ENCODE assay signal across 14 cellular contexts in the genomic region with DNA sequence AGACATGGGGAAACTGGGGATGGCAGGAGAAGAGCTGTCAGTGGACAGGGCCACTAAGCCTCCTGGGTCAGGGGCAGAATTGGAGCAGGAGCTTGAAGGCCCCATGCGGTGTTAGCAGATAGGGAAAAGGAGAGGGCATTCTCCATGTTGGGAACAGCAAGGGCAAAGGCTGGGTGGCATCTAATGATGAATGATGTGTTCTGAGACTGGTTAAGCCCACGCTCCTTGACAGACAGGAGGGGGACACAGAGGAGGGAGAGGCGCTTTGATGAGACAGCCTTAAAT.
"Had no signal": no experiment of that assay in that cellular context is flagged by ENCODE, and none has a peak within 500 bp of the region (broad histone marks: within the 10 kb centered on the region; RNA-seq: fewer than 3 reads in every experiment).

No MANE protein-coding gene starts in this region.

- H3K4me1 ChIP-seq: prostate gland had no signal

- ATAC-seq: activated CD8-positive, alpha-beta T cell treated with anti-CD3 and anti-CD28 coated beads, Interleukin-2, amount 10 ng/mL, durations not matched to agents 7 days and 5 days; body of pancreas; heart left ventricle; right lobe of liver; SK-N-SH treated with all-trans-retinoic acid at 6 μM for 48 hours; stimulated activated effector memory CD8-positive, alpha-beta T cell treated with anti-CD3 and anti-CD28 coated beads, Interleukin-12 subunit alpha, Interleukin-12 subunit beta, amount 100 ng/mL, for 72 hours; WTC11 had no signal

- H3K27ac Mint-ChIP-seq: activated CD8-positive, alpha-beta T cell treated with anti-CD3 and anti-CD28 coated beads, Interleukin-2, amount 10 ng/mL, durations not matched to agents 7 days and 5 days; activated naive CD4-positive, alpha-beta T cell treated with anti-CD3 and anti-CD28 coated beads, Interleukin-2, amount 10 ng/mL, durations not matched to agents 7 days and 5 days; activated T-helper 2 cell treated with anti-CD3 and anti-CD28 coated beads, Interferon-gamma antibody, Interleukin-2, Interleukin-4, amounts not matched to agents 10 μg/mL and 5 μg/mL and 100 μg/mL, durations not matched to agents 14 hours and 24 hours and 36 hours; stimulated activated effector memory CD8-positive, alpha-beta T cell treated with anti-CD3 and anti-CD28 coated beads, Interleukin-12 subunit alpha, Interleukin-12 subunit beta, amount 100 ng/mL, for 72 hours; T-helper 1 cell treated with Interleukin-12 subunit alpha and Interleukin-12 subunit beta and Interleukin-4 antibody, amounts not matched to agents 30 μg/mL and 1 μg/mL, for 36 hours; WTC11 had no signal

- H3K4me1 Mint-ChIP-seq: activated naive CD4-positive, alpha-beta T cell treated with anti-CD3 and anti-CD28 coated beads, Interleukin-2, amount 10 ng/mL, durations not matched to agents 7 days and 5 days; stimulated activated effector memory CD8-positive, alpha-beta T cell treated with anti-CD3 and anti-CD28 coated beads, Interleukin-12 subunit alpha, Interleukin-12 subunit beta, amount 100 ng/mL, for 72 hours had no signal

- H3K9me3 ChIP-seq: body of pancreas, heart left ventricle, left lung, prostate gland, right lobe of liver had no signal

- H3K27ac ChIP-seq: left lung, prostate gland, right lobe of liver had no signal

- H3K4me3 ChIP-seq: body of pancreas, heart left ventricle, left lung, prostate gland, right lobe of liver had no signal

- H3K27me3 ChIP-seq: body of pancreas, left lung, right lobe of liver had no signal

- DNase-seq: activated CD4-positive, alpha-beta T cell treated with anti-CD3 and anti-CD28 coated beads for 48 hours; activated CD8-positive, alpha-beta T cell treated with anti-CD3 and anti-CD28 coated beads, Interleukin-2, amount 10 ng/mL, durations not matched to agents 7 days and 5 days; activated naive CD4-positive, alpha-beta T cell treated with anti-CD3 and anti-CD28 coated beads, Interleukin-2, amount 10 ng/mL, durations not matched to agents 7 days and 5 days; body of pancreas; cerebellar nuclear complex; heart left ventricle; left lung; right lobe of liver had no signal

- H3K36me3 Mint-ChIP-seq: activated naive CD4-positive, alpha-beta T cell treated with anti-CD3 and anti-CD28 coated beads, Interleukin-2, amount 10 ng/mL, durations not matched to agents 7 days and 5 days; stimulated activated effector memory CD8-positive, alpha-beta T cell treated with anti-CD3 and anti-CD28 coated beads, Interleukin-12 subunit alpha, Interleukin-12 subunit beta, amount 100 ng/mL, for 72 hours; WTC11 had no signal

- H3K4me3 Mint-ChIP-seq: activated CD8-positive, alpha-beta T cell treated with anti-CD3 and anti-CD28 coated beads, Interleukin-2, amount 10 ng/mL, durations not matched to agents 7 days and 5 days; activated naive CD4-positive, alpha-beta T cell treated with anti-CD3 and anti-CD28 coated beads, Interleukin-2, amount 10 ng/mL, durations not matched to agents 7 days and 5 days; stimulated activated effector memory CD8-positive, alpha-beta T cell treated with anti-CD3 and anti-CD28 coated beads, Interleukin-12 subunit alpha, Interleukin-12 subunit beta, amount 100 ng/mL, for 72 hours; T-helper 1 cell treated with Interleukin-12 subunit alpha and Interleukin-12 subunit beta and Interleukin-4 antibody, amounts not matched to agents 30 μg/mL and 1 μg/mL, for 36 hours; WTC11 had no signal

- H3K9me3 Mint-ChIP-seq: activated naive CD4-positive, alpha-beta T cell treated with anti-CD3 and anti-CD28 coated beads, Interleukin-2, amount 10 ng/mL, durations not matched to agents 7 days and 5 days; activated T-helper 2 cell treated with anti-CD3 and anti-CD28 coated beads, Interferon-gamma antibody, Interleukin-2, Interleukin-4, amounts not matched to agents 10 μg/mL and 5 μg/mL and 100 μg/mL, durations not matched to agents 14 hours and 24 hours and 36 hours; stimulated activated effector memory CD8-positive, alpha-beta T cell treated with anti-CD3 and anti-CD28 coated beads, Interleukin-12 subunit alpha, Interleukin-12 subunit beta, amount 100 ng/mL, for 72 hours; T-helper 1 cell treated with Interleukin-12 subunit alpha and Interleukin-12 subunit beta and Interleukin-4 antibody, amounts not matched to agents 30 μg/mL and 1 μg/mL, for 36 hours; WTC11 had no signal

- H3K36me3 ChIP-seq: heart left ventricle, left lung, prostate gland, right lobe of liver had no signal
